15 cellular contexts compared by ENCODE assay signal in genomic region chr1:98839840-98840239, GRCh38.
"Had no signal": no experiment of that assay in that cellular context is flagged by ENCODE, and none has a peak within 500 bp of the region (broad histone marks: within the 10 kb centered on the region; RNA-seq: fewer than 3 reads in every experiment).

No MANE protein-coding gene starts in this region.

- H3K4me3 ChIP-seq: gastrocnemius medialis, left ventricle myocardium inferior, vagina had no signal

- H3K27me3 ChIP-seq: gastrocnemius medialis, vagina had no signal

- H3K4me1 Mint-ChIP-seq: nephron had no signal

- H3K4me3 Mint-ChIP-seq: activated naive CD4-positive, alpha-beta T cell treated with anti-CD3 and anti-CD28 coated beads for 36 hours; activated T-helper 17 cell treated with anti-CD3 and anti-CD28 coated beads, Interleukin-2, amount 50 U/mL, for 72 hours; nephron; T-helper 2 cell treated with Interferon-gamma antibody and Interleukin-4, amounts not matched to agents 5 μg/mL and 100 μg/mL, for 36 hours had no signal

- H3K27me3 Mint-ChIP-seq: activated T-helper 17 cell treated with anti-CD3 and anti-CD28 coated beads, Interleukin-2, amount 50 U/mL, for 72 hours had no signal

- H3K36me3 ChIP-seq: gastrocnemius medialis, left ventricle myocardium inferior, vagina had no signal

- DNase-seq: activated CD4-positive, alpha-beta T cell treated with anti-CD3 and anti-CD28 coated beads, Interleukin-2, amount 50 U/mL, for 1 hour; activated naive CD4-positive, alpha-beta T cell treated with anti-CD3 and anti-CD28 coated beads for 36 hours; activated T-cell treated with anti-CD3 and anti-CD28 coated beads for 4 hours; central memory CD4-positive, alpha-beta T cell; cortex of kidney; effector memory CD4-positive, alpha-beta T cell; gastrocnemius medialis; kidney; left ventricle myocardium inferior; mesendoderm; stimulated activated CD4-positive, alpha-beta T cell treated with anti-CD3 and anti-CD28 coated beads, Interleukin-15, amount 100 ng/mL, for 24 hours had no signal

- H3K27ac ChIP-seq: gastrocnemius medialis, left ventricle myocardium inferior, vagina had no signal

- H3K4me1 ChIP-seq: gastrocnemius medialis, left ventricle myocardium inferior, vagina had no signal

- H3K9me3 Mint-ChIP-seq: activated naive CD4-positive, alpha-beta T cell treated with anti-CD3 and anti-CD28 coated beads for 36 hours; activated T-helper 17 cell treated with anti-CD3 and anti-CD28 coated beads, Interleukin-2, amount 50 U/mL, for 72 hours; nephron; T-helper 2 cell treated with Interferon-gamma antibody and Interleukin-4, amounts not matched to agents 5 μg/mL and 100 μg/mL, for 36 hours had no signal

- H3K9me3 ChIP-seq: gastrocnemius medialis, left ventricle myocardium inferior, vagina had no signal

- FAIRE-seq: kidney had no signal

- ATAC-seq: activated T-helper 17 cell treated with anti-CD3 and anti-CD28 coated beads, Interleukin-2, amount 50 U/mL, for 72 hours; gastrocnemius medialis had no signal

- H3K27ac Mint-ChIP-seq: activated naive CD4-positive, alpha-beta T cell treated with anti-CD3 and anti-CD28 coated beads for 36 hours; activated T-helper 17 cell treated with anti-CD3 and anti-CD28 coated beads, Interleukin-2, amount 50 U/mL, for 72 hours; nephron; T-helper 2 cell treated with Interferon-gamma antibody and Interleukin-4, amounts not matched to agents 5 μg/mL and 100 μg/mL, for 36 hours had no signal
